In the genomic region with DNA sequence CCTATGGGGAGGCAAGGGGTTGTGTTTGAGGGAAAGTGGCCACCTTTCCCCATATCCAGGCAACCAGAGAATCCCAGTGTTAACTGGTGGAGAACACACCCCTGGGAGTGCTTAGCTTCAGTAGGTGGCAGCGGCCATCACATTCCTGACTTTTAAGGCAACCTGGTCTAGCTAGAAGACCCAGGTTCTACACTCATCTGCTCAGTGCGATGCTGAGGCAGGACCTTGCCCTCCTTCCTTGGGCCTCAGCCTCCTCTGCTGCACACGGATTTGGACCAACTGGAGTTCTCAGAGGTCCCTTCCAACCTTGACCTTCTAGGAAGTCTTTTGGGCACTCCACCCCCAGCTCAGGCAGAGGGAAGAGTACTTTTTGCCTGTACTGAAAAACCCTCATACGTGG, we compare ENCODE assay signal across 8 cellular contexts. TPM values are rescaled to one million over a fixed set of nuclear protein-coding genes. Genes with fewer than 3 reads are reported as not detected.
DNase-seq lines count a peak whose midpoint lies in the region; ATAC-seq and TF ChIP-seq lines count a peak whose summit lies in the region.

No MANE protein-coding gene starts in this region.

- peaks cover 0 to 71% (median 35%) of the 10 kb centered on the region in 4 donors for H3K4me1 ChIP-seq in tibial nerve

- H3K9me3 Mint-ChIP-seq in activated naive CD4-positive, alpha-beta T cell treated with anti-CD3 and anti-CD28 coated beads, Interleukin-2, amount 10 ng/mL, durations not matched to agents 7 days and 5 days = no peaks in the 10 kb centered on the region
- H3K9me3 Mint-ChIP-seq in activated naive CD8-positive, alpha-beta T cell (ENCODE audit: low read depth) = no peaks in the 10 kb centered on the region
- no peaks in the 10 kb centered on the region for H3K9me3 Mint-ChIP-seq in memory B cell

- DNase-seq in activated naive CD4-positive, alpha-beta T cell treated with anti-CD3 and anti-CD28 coated beads, Interleukin-2, amount 10 ng/mL, durations not matched to agents 7 days and 5 days = no peak
- DNase-seq in activated naive CD4-positive, alpha-beta T cell (lab: John Stamatoyannopoulos, UW) = no peak
- DNase-seq in memory B cell (ENCODE audit: low spot score in 2 of 2) (no peak), tibial nerve (ENCODE audit: low spot score in 2 of 2) (no peak), lower leg skin (ENCODE audit: low spot score in 2 of 2) (no peak), HuH-7 (ENCODE audit: low spot score) (no peak)

- H3K4me3 ChIP-seq in tibial nerve (no peak overlapping the region), lower leg skin (ENCODE audit: low read depth, poor library complexity, severe bottlenecking) (no peak overlapping the region)

- H3K36me3 Mint-ChIP-seq in activated naive CD4-positive, alpha-beta T cell treated with anti-CD3 and anti-CD28 coated beads, Interleukin-2, amount 10 ng/mL, durations not matched to agents 7 days and 5 days = peaks cover 67% of the 10 kb centered on the region
- H3K36me3 Mint-ChIP-seq in activated naive CD8-positive, alpha-beta T cell = peaks cover 13% of the 10 kb centered on the region
- peaks cover 7% of the 10 kb centered on the region for H3K36me3 Mint-ChIP-seq in memory B cell

- H3K9me3 ChIP-seq in tibial nerve = no peaks in the 10 kb centered on the region

- 52 to 54% methylated on average over 4 of the region's 4 CpGs for WGBS in tibial nerve, 2 donors
- WGBS in lower leg skin, 2 donors = 63 to 66% methylated on average over 4 of the region's 4 CpGs

- no peak for ATAC-seq in memory B cell (ENCODE audit: low read depth)
- no peak for ATAC-seq in GM18861 (IDR thresholded peaks at IDR 0.05; ENCODE audit: unreplicated experiment)

- H3K4me1 Mint-ChIP-seq in activated naive CD4-positive, alpha-beta T cell treated with anti-CD3 and anti-CD28 coated beads, Interleukin-2, amount 10 ng/mL, durations not matched to agents 7 days and 5 days = peaks cover 66% of the 10 kb centered on the region
- peaks cover 73% of the 10 kb centered on the region for H3K4me1 Mint-ChIP-seq in activated naive CD8-positive, alpha-beta T cell (ENCODE audit: low read depth)
- H3K4me1 Mint-ChIP-seq in memory B cell = peaks cover 53% of the 10 kb centered on the region

- H3K27ac Mint-ChIP-seq in activated naive CD4-positive, alpha-beta T cell treated with anti-CD3 and anti-CD28 coated beads, Interleukin-2, amount 10 ng/mL, durations not matched to agents 7 days and 5 days = peak overlapping the region; percentile 96
- peak overlapping the region; percentile 86 for H3K27ac Mint-ChIP-seq in activated naive CD8-positive, alpha-beta T cell
- peak overlapping the region; percentile 81 for H3K27ac Mint-ChIP-seq in memory B cell

- peak overlapping the region; percentile 41 to 92 (median 82) for H3K27ac ChIP-seq in tibial nerve

- peaks cover 0 to 39% (median 15%) of the 10 kb centered on the region in 3 donors for H3K36me3 ChIP-seq in tibial nerve

- no peak for TF ChIP-seq EP300 in tibial nerve (IDR thresholded peaks at IDR 0.05)

- H3K27me3 ChIP-seq in tibial nerve = no peaks in the 10 kb centered on the region

- intact Hi-C loops in lower leg skin (cut with DNase I; ENCODE audit: low total_unique reads) = loop anchor here (10.0 kb wide), 1 partner anchor 236 kb away; a partner anchor contains a TSS

- H3K4me3 Mint-ChIP-seq in activated naive CD4-positive, alpha-beta T cell treated with anti-CD3 and anti-CD28 coated beads, Interleukin-2, amount 10 ng/mL, durations not matched to agents 7 days and 5 days = peak overlapping the region; percentile 100
- H3K4me3 Mint-ChIP-seq in activated naive CD8-positive, alpha-beta T cell = peak overlapping the region; percentile 98
- H3K4me3 Mint-ChIP-seq in memory B cell = peak overlapping the region; percentile 63

- CTCF ChIA-PET in activated naive CD4-positive, alpha-beta T cell treated with anti-CD3 and anti-CD28 coated beads, Interleukin-2, amount 10 ng/mL, durations not matched to agents 7 days and 5 days (lab: Charles Lee) = interaction anchor here (0.7 to 10.9 kb wide), 10 partner anchors 10 to 151 kb away, joined by 3 to 259 read pairs (median 6); a partner anchor contains a TSS

- TF ChIP-seq POLR2A in tibial nerve (IDR thresholded peaks at IDR 0.05) = no peak
- no peak for TF ChIP-seq POLR2A in lower leg skin (IDR thresholded peaks at IDR 0.05)

- no peaks in the 10 kb centered on the region for H3K27me3 Mint-ChIP-seq in activated naive CD4-positive, alpha-beta T cell treated with anti-CD3 and anti-CD28 coated beads, Interleukin-2, amount 10 ng/mL, durations not matched to agents 7 days and 5 days
- no peaks in the 10 kb centered on the region for H3K27me3 Mint-ChIP-seq in activated naive CD8-positive, alpha-beta T cell
- no peaks in the 10 kb centered on the region for H3K27me3 Mint-ChIP-seq in memory B cell

- TF ChIP-seq CTCF in tibial nerve (IDR thresholded peaks at IDR 0.05) (no peak), lower leg skin (IDR thresholded peaks at IDR 0.05) (no peak)

RNA-seq across cellular contexts. Expression of a gene that starts 3.0 kb away (rescaled TPM):
- total RNA-seq in tibial nerve = 100 to 1,000 TPM; 175 to 325 (median 248) TPM
- total RNA-seq in lower leg skin = 100 to 1,000 TPM; 130 to 169 (median 157) TPM

RNA-seq across cellular contexts. Expression of a gene that starts 17.3 kb away (rescaled TPM):
- 10 to 100 TPM in 3 of 4 donors, 1 to 10 TPM in 1; 9.2 to 13.3 (median 12.8) TPM for total RNA-seq in tibial nerve
- total RNA-seq in lower leg skin = 10 to 100 TPM in 1 of 4 donors, 1 to 10 TPM in 3; 4.1 to 12.2 (median 7.7) TPM

RNA-seq across cellular contexts. Expression of a gene that starts 17.7 kb away (rescaled TPM):
- 10 to 100 TPM in 3 of 4 donors, 1 to 10 TPM in 1; 8.0 to 15.0 (median 12.2) TPM for total RNA-seq in tibial nerve
- total RNA-seq in lower leg skin = 10 to 100 TPM in 2 of 4 donors, 1 to 10 TPM in 2; 5.7 to 11.5 (median 9.8) TPM

RNA-seq across cellular contexts. Expression of a gene that starts 43.4 kb away (rescaled TPM):
- total RNA-seq in tibial nerve (10 to 100 TPM in 1 of 4 donors, 1 to 10 TPM in 3; 6.5 to 13.8 (median 8.8) TPM), lower leg skin (1 to 10 TPM; 2.3 to 7.3 (median 3.7) TPM)
